9 cellular contexts compared by ENCODE assay signal in genomic region chr6:32137454-32137853, GRCh38. TPM values are rescaled to one million over a fixed set of nuclear protein-coding genes. Genes with fewer than 3 reads are reported as not detected.
"Had no signal": no experiment of that assay in that cellular context is flagged by ENCODE, and none has a peak within 500 bp of the region (broad histone marks: within the 10 kb centered on the region; RNA-seq: fewer than 3 reads in every experiment).

No MANE protein-coding gene starts in this region.

- H3K4me3 ChIP-seq: GM23248, HAP-1 had no signal

- H3K36me3 ChIP-seq: HAP-1 had no signal

- FAIRE-seq: HTR-8/SVneo had no signal

- H3K4me3 Mint-ChIP-seq: IgD-negative memory B cell had no signal

- H3K9me3 ChIP-seq: HAP-1 had no signal

- H3K9me3 Mint-ChIP-seq: IgD-negative memory B cell had no signal

- H3K27ac ChIP-seq: GM23248 had no signal

- H3K4me1 Mint-ChIP-seq: IgD-negative memory B cell had no signal

- H3K27ac Mint-ChIP-seq: IgD-negative memory B cell had no signal

- ATAC-seq: HCT116 had no signal

- DNase-seq: GM23248, GOT3, H7, KG1 had no signal

RNA-seq across cellular contexts. Expression of gene PRRT1, which starts 14.3 kb away (rescaled TPM):
- total RNA-seq: HT-29 had no signal
- polyA plus RNA-seq: IgD-negative memory B cell had no signal

RNA-seq across cellular contexts. Expression of gene EGFL8, which starts 26.9 kb away (rescaled TPM):
- polyA plus RNA-seq: IgD-negative memory B cell had no signal
